ENCODE assay signal across 1 cellular context in the genomic region with DNA sequence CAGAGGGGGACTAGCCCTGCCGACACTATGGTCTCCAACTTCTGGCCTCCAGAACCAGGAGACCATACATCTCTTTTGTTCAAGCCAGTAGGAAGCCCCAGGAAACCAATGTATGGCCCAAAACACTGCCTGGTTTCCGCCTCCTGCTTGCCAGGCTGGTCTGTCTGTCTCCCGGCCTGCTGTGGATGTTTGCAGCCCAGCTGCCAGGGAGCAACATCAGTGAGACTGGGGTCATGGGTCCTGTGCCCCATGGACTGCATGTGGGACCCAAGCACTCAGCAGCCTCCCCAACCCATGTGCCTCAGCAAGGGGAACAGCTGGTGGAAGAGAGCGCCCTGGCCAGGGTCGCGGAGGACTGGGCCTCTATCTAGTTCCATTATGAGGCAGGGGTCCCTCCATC.
TF ChIP-seq lines count a peak whose summit lies in the region.

No MANE protein-coding gene starts in this region.

TF ChIP-seq in IMR-90, 13 proteins besides CTCF, POLR2A, EP300 and RAD21 (continued from another document):
- TF ChIP-seq, protein P1, sequence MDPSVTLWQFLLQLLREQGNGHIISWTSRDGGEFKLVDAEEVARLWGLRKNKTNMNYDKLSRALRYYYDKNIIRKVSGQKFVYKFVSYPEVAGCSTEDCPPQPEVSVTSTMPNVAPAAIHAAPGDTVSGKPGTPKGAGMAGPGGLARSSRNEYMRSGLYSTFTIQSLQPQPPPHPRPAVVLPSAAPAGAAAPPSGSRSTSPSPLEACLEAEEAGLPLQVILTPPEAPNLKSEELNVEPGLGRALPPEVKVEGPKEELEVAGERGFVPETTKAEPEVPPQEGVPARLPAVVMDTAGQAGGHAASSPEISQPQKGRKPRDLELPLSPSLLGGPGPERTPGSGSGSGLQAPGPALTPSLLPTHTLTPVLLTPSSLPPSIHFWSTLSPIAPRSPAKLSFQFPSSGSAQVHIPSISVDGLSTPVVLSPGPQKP (IDR thresholded peaks at IDR 0.05; ENCODE audit: borderline replicate concordance, low read depth, low read length) = no peak
- no peak for TF ChIP-seq FOS (IDR thresholded peaks at IDR 0.05; ENCODE audit: low read depth, low read length)
- no peak for TF ChIP-seq CEBPB (IDR thresholded peaks at IDR 0.05; ENCODE audit: low read depth, low read length)
- TF ChIP-seq MAFK (IDR thresholded peaks at IDR 0.05; ENCODE audit: low read depth, low read length) = no peak
- TF ChIP-seq RCOR1 (IDR thresholded peaks at IDR 0.05; ENCODE audit: insufficient replicate concordance, low read length) = no peak
- TF ChIP-seq NFE2L2 (IDR thresholded peaks at IDR 0.05; ENCODE audit: low read depth, low read length) = no peak
